28 cellular contexts compared by ENCODE assay signal in genomic region chr5:128927644-128928043, GRCh38. TPM values are rescaled to one million over a fixed set of nuclear protein-coding genes. Genes with fewer than 3 reads are reported as not detected.
DNase-seq lines count a peak whose midpoint lies in the region; ATAC-seq, FAIRE-seq and TF ChIP-seq lines count a peak whose summit lies in the region.
"Had no signal": no experiment of that assay in that cellular context is flagged by ENCODE, and none has a peak within 500 bp of the region (broad histone marks: within the 10 kb centered on the region; RNA-seq: fewer than 3 reads in every experiment).

No MANE protein-coding gene starts in this region.

- no peak overlapping the region for H3K4me3 ChIP-seq in endothelial cell of umbilical vein (replicated peaks in 1 of 3; ENCODE audit: insufficient read depth in 1 of 3, low read depth in 1 of 3, low read length in 3 of 3)
- H3K4me3 ChIP-seq: A549 had no signal

- no peak overlapping the region for H3K9ac ChIP-seq in endothelial cell of umbilical vein (replicated peaks; ENCODE audit: extremely low read depth, insufficient read depth, low read length)

- DNase-seq in AML-193 (lab: John Stamatoyannopoulos, UW) = peak; percentile 92 to 94
- peak; percentile 81 to 91 for DNase-seq in Kasumi-1 (lab: John Stamatoyannopoulos, UW)
- peak; percentile 51 for DNase-seq in RPMI8226
- DNase-seq in endothelial cell of umbilical vein (ENCODE audit: low read depth, low spot score) = peak; percentile 53
- no peak for DNase-seq in NCI-H2227 (lab: John Stamatoyannopoulos, UW; ENCODE audit: unreplicated experiment)
- DNase-seq: activated CD4-positive, alpha-beta memory T cell treated with anti-CD3 and anti-CD28 coated beads for 36 hours; activated T-cell treated with anti-CD3 and anti-CD28 coated beads, Interleukin-2, amount 50 U/mL, for 1 hour; cortex of kidney; DMS153; erythroblast; GOT3; left ventricle myocardium superior; NCI-H1092; NCI-H2081 treated with DMSO at 0.1 percent for 48 hours; NCI-H526 treated with DMSO at 0.1 percent for 48 hours; right cardiac atrium; stimulated activated CD4-positive, alpha-beta T cell treated with anti-CD3 and anti-CD28 coated beads, Interleukin-15, amount 100 ng/mL, for 24 hours; WERI-Rb-1 had no signal

- no peak overlapping the region for H3K4me2 ChIP-seq in endothelial cell of umbilical vein (ENCODE audit: insufficient read depth, low read length)
- H3K4me2 ChIP-seq: A549 had no signal

- CTCF ChIA-PET in endothelial cell of umbilical vein (lab: Charles Lee) = interaction anchor here (1.2 to 1.4 kb wide), 2 partner anchors 22 to 23 kb away, joined by 3 to 4 read pairs; no protein-coding TSS in a partner anchor

- ATAC-seq in HG03432 (IDR thresholded peaks at IDR 0.05; ENCODE audit: unreplicated experiment) = no peak
- no peak for ATAC-seq in GM18873 (IDR thresholded peaks at IDR 0.05; ENCODE audit: low FRiP score, unreplicated experiment)
- ATAC-seq in HG03457 (IDR thresholded peaks at IDR 0.05; ENCODE audit: unreplicated experiment) = no peak
- ATAC-seq: A549; left ventricle myocardium superior; right cardiac atrium; stimulated activated effector memory CD8-positive, alpha-beta T cell treated with anti-CD3 and anti-CD28 coated beads, Interleukin-12 subunit alpha, Interleukin-12 subunit beta, amount 100 ng/mL, for 72 hours had no signal

- no peak for FAIRE-seq in endothelial cell of umbilical vein (lab: Jason Lieb, UNC)
- FAIRE-seq: A549, GM18507 had no signal

- H2AFZ ChIP-seq in endothelial cell of umbilical vein (ENCODE audit: low read depth, low read length) = no peak overlapping the region

- H3K36me3 ChIP-seq in endothelial cell of umbilical vein (ENCODE audit: control insufficient read depth in 2 of 2, extremely low read depth in 1 of 2, insufficient read depth in 2 of 2, low read length in 2 of 2) = no peaks in the 10 kb centered on the region
- H3K36me3 ChIP-seq: WERI-Rb-1 had no signal

- H3K79me2 ChIP-seq in endothelial cell of umbilical vein (ENCODE audit: control insufficient read depth, insufficient read depth, low read length) = no peaks in the 10 kb centered on the region

- no peak for TF ChIP-seq CTCF in endothelial cell of umbilical vein (IDR thresholded peaks at IDR 0.05; ENCODE audit: extremely low read depth in 1 of 2, insufficient read depth in 1 of 2, low read depth in 1 of 2, low read length in 2 of 2)

- dilution Hi-C loops in endothelial cell of umbilical vein (cut with MboI; ENCODE audit: extremely low pct_ligation_motif_present, low sequenced_read_pairs) = no loop called here

- no peak overlapping the region for H3K27ac ChIP-seq in endothelial cell of umbilical vein (ENCODE audit: insufficient read depth, low read depth, low read length)
- H3K27ac ChIP-seq: A549, C4-2B, WERI-Rb-1 had no signal

- H4K20me1 ChIP-seq in endothelial cell of umbilical vein (replicated peaks; ENCODE audit: control insufficient read depth, extremely low read depth, insufficient read depth, low read length) = no peaks in the 10 kb centered on the region

- H3K9me3 ChIP-seq in endothelial cell of umbilical vein (replicated peaks; ENCODE audit: control insufficient read depth, insufficient read depth, low read length) = no peaks in the 10 kb centered on the region
- H3K9me3 ChIP-seq: A549 had no signal

- H3K27me3 ChIP-seq in endothelial cell of umbilical vein (ENCODE audit: control insufficient read depth in 2 of 2, insufficient read depth in 2 of 2, low read length in 2 of 2) = no peaks in the 10 kb centered on the region

- TF ChIP-seq POLR2A in endothelial cell of umbilical vein (IDR thresholded peaks at IDR 0.05; ENCODE audit: low read depth, low read length) = no peak

- intact Hi-C loops in endothelial cell of umbilical vein (cut with micrococcal nuclease) = no loop called here

- BruUV-seq in endothelial cell of umbilical vein (replicated peaks; lab: Mats Ljungman, UMichigan) = no TSS peak

- H3K4me1 ChIP-seq in endothelial cell of umbilical vein (ENCODE audit: control insufficient read depth, extremely low read depth, insufficient read depth, low read length) = peaks cover 8% of the 10 kb centered on the region
- H3K4me1 ChIP-seq: A549 had no signal

- POLR2A ChIA-PET in endothelial cell of umbilical vein (lab: Charles Lee) = interaction anchor here (0.6 kb wide), 1 partner anchor 1318 kb away, joined by 7 read pairs; no protein-coding TSS in a partner anchor

- no peaks in the 10 kb centered on the region for H3K9me1 ChIP-seq in endothelial cell of umbilical vein (replicated peaks; ENCODE audit: control insufficient read depth, extremely low read depth, insufficient read depth, low read length)

TF ChIP-seq in endothelial cell of umbilical vein, 7 proteins besides CTCF, POLR2A, EP300 and RAD21:
- TF ChIP-seq FOS (IDR thresholded peaks at IDR 0.05; ENCODE audit: borderline replicate concordance, insufficient read depth, low read length) (no peak), POLR2AphosphoS5 (IDR thresholded peaks at IDR 0.05; ENCODE audit: insufficient read depth, low read depth, low read length) (no peak), EZH2 (IDR thresholded peaks at IDR 0.05; ENCODE audit: borderline replicate concordance, low read depth, low read length, severe bottlenecking) (no peak), MYC (IDR thresholded peaks at IDR 0.05; ENCODE audit: low read depth, low read length) (no peak), MAX (IDR thresholded peaks at IDR 0.05; ENCODE audit: insufficient read depth, insufficient read length) (no peak)

RNA-seq across cellular contexts. Expression of gene SLC27A6, which starts 37.6 kb away (rescaled TPM):
- total RNA-seq in endothelial cell of umbilical vein = 0.18 TPM in 1 of 2 replicates, not detected in the other
- polyA plus RNA-seq in endothelial cell of umbilical vein = 0.10 TPM in 1 of 2 replicates, not detected in the other
- 0.08 TPM in 1 of 2 replicates, not detected in the other for polyA plus RNA-seq in endothelial cell of umbilical vein (2011; cell fraction: cytosol; rRNA removed)
- polyA plus RNA-seq in endothelial cell of umbilical vein (2011; cell fraction: nucleus; rRNA removed) = 0.13 TPM in 1 of 2 replicates, not detected in the other
- 0.09 TPM in 1 of 2 replicates, not detected in the other for polyA plus RNA-seq in endothelial cell of umbilical vein (2012)
- not detected in 2 replicates for polyA minus RNA-seq in endothelial cell of umbilical vein
- not detected for polyA minus RNA-seq in endothelial cell of umbilical vein (2011; cell fraction: cytosol; rRNA and poly(A)+ RNA removed)
- polyA minus RNA-seq in endothelial cell of umbilical vein (2011; cell fraction: nucleus; rRNA and poly(A)+ RNA removed) = not detected in 2 replicates
- total RNA-seq: activated CD4-positive, alpha-beta memory T cell treated with anti-CD3 and anti-CD28 coated beads for 36 hours; glomerular endothelial cell; osteoblast; RPMI7951 had no signal
